18 cellular contexts compared by ENCODE assay signal in the genomic region with DNA sequence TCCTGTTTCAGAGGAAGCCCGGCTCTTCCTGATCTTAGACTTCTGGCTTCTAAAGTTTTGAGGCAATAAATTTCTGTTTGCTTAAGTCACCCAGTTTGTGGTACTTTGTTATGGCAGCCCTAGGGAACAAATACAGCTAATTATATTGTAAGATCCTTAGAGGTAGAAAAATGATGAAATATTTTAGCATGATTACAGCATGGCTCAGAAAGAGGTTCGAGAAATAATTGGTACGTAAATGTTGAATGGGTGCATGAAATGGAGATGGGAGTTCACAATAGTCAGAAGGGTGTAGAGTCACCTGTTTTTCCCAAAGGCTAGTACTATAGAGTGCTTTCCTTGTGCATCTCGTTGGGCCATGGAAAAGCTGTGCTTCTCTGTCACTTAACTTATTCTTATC.
DNase-seq lines count a peak whose midpoint lies in the region; ATAC-seq and TF ChIP-seq lines count a peak whose summit lies in the region.
"Had no signal": no experiment of that assay in that cellular context is flagged by ENCODE, and none has a peak within 500 bp of the region (broad histone marks: within the 10 kb centered on the region; RNA-seq: fewer than 3 reads in every experiment).

No MANE protein-coding gene starts in this region.

- peaks cover 14% of the 10 kb centered on the region; the same call in 1 of the 2 replicates for H3K79me2 ChIP-seq in OCI-LY7 (ENCODE audit: insufficient read depth, low read depth, low read length)

- H3K27ac Mint-ChIP-seq in activated CD4-positive, alpha-beta T cell treated with anti-CD3 and anti-CD28 coated beads for 36 hours = peak overlapping the region; percentile 37
- peak overlapping the region; percentile 88 to 94 (median 93) for H3K27ac Mint-ChIP-seq in CD14-positive monocyte
- no peak overlapping the region for H3K27ac Mint-ChIP-seq in activated CD8-positive, alpha-beta memory T cell treated with anti-CD3 and anti-CD28 coated beads, Interleukin-2, amount 10 ng/mL, durations not matched to agents 7 days and 5 days

- peaks cover 28% of the 10 kb centered on the region for H3K36me3 Mint-ChIP-seq in activated CD4-positive, alpha-beta T cell treated with anti-CD3 and anti-CD28 coated beads for 36 hours (ENCODE audit: low read depth)
- peaks cover 19 to 24% of the 10 kb centered on the region in 2 donors for H3K36me3 Mint-ChIP-seq in CD14-positive monocyte
- peaks cover 29% of the 10 kb centered on the region for H3K36me3 Mint-ChIP-seq in activated CD8-positive, alpha-beta memory T cell treated with anti-CD3 and anti-CD28 coated beads, Interleukin-2, amount 10 ng/mL, durations not matched to agents 7 days and 5 days

- no peak overlapping the region for H2AFZ ChIP-seq in OCI-LY7 (ENCODE audit: low read length)
- H2AFZ ChIP-seq: PC-9 had no signal

- TF ChIP-seq CTCF in CD14-positive monocyte (IDR thresholded peaks at IDR 0.05) (no peak), OCI-LY7 (conservative IDR thresholded peaks at IDR 0.05; ENCODE audit: low read length) (no peak), neutrophil (IDR thresholded peaks at IDR 0.05) (no peak)

- intact Hi-C loops in activated CD4-positive, alpha-beta T cell treated with anti-CD3 and anti-CD28 coated beads for 36 hours (cut with DNase I, micrococcal nuclease) = no loop called here
- intact Hi-C loops in CD14-positive monocyte (cut with micrococcal nuclease) (no loop called here), OCI-LY7 (cut with micrococcal nuclease; ENCODE audit: unreplicated experiment) (no loop called here)

- H3K4me3 Mint-ChIP-seq in activated CD4-positive, alpha-beta T cell treated with anti-CD3 and anti-CD28 coated beads for 36 hours = no peak overlapping the region
- H3K4me3 Mint-ChIP-seq in CD14-positive monocyte = no peak overlapping the region
- H3K4me3 Mint-ChIP-seq in activated CD8-positive, alpha-beta memory T cell treated with anti-CD3 and anti-CD28 coated beads, Interleukin-2, amount 10 ng/mL, durations not matched to agents 7 days and 5 days = no peak overlapping the region

- H3K36me3 ChIP-seq in OCI-LY7 (ENCODE audit: insufficient read depth, low read length) = 0 out of 2 replicates have a peak, but pooled peaks cover 4% of the 10 kb centered on the region
- no peaks in the 10 kb centered on the region for H3K36me3 ChIP-seq in neutrophil

- no peaks in the 10 kb centered on the region for H3K27me3 Mint-ChIP-seq in activated CD4-positive, alpha-beta T cell treated with anti-CD3 and anti-CD28 coated beads for 36 hours
- H3K27me3 Mint-ChIP-seq in CD14-positive monocyte (ENCODE audit: low read depth in 3 of 3) = no peaks in the 10 kb centered on the region
- H3K27me3 Mint-ChIP-seq in activated CD8-positive, alpha-beta memory T cell treated with anti-CD3 and anti-CD28 coated beads, Interleukin-2, amount 10 ng/mL, durations not matched to agents 7 days and 5 days = no peaks in the 10 kb centered on the region

- CTCF ChIA-PET in activated CD4-positive, alpha-beta T cell treated with anti-CD3 and anti-CD28 coated beads for 36 hours (lab: Charles Lee) = interaction anchor here (0.6 kb wide), 1 partner anchor 1179 kb away, joined by 5 read pairs; no protein-coding TSS in a partner anchor
- CTCF ChIA-PET in OCI-LY7 (lab: Charles Lee; ENCODE audit: unreplicated experiment) = interaction anchor here (0.5 kb wide), 1 partner anchor 29 kb away, joined by 3 read pairs; no protein-coding TSS in a partner anchor
- CTCF ChIA-PET in activated CD8-positive, alpha-beta memory T cell treated with anti-CD3 and anti-CD28 coated beads, Interleukin-2, amount 10 ng/mL, durations not matched to agents 7 days and 5 days (lab: Charles Lee) = no interaction called here

- H3K9me3 Mint-ChIP-seq in activated CD4-positive, alpha-beta T cell treated with anti-CD3 and anti-CD28 coated beads for 36 hours (ENCODE audit: low read depth) = no peaks in the 10 kb centered on the region
- peaks cover 0 to 5% (median 0%) of the 10 kb centered on the region in 7 donors for H3K9me3 Mint-ChIP-seq in CD14-positive monocyte
- peaks cover 5% of the 10 kb centered on the region for H3K9me3 Mint-ChIP-seq in activated CD8-positive, alpha-beta memory T cell treated with anti-CD3 and anti-CD28 coated beads, Interleukin-2, amount 10 ng/mL, durations not matched to agents 7 days and 5 days (ENCODE audit: low read depth)

- no peaks in the 10 kb centered on the region for H3K9me2 ChIP-seq in OCI-LY7 (ENCODE audit: insufficient read depth, low read length)

- H4K20me1 ChIP-seq in OCI-LY7 (ENCODE audit: insufficient read depth, low read length) = peaks cover 5% of the 10 kb centered on the region; the same call in 1 of the 2 replicates

- no peak for ATAC-seq in activated CD4-positive, alpha-beta T cell treated with anti-CD3 and anti-CD28 coated beads for 36 hours
- no peak for ATAC-seq in activated CD8-positive, alpha-beta memory T cell treated with anti-CD3 and anti-CD28 coated beads, Interleukin-2, amount 10 ng/mL, durations not matched to agents 7 days and 5 days
- ATAC-seq: GM12878 had no signal

- no peak overlapping the region for H3K4me3 ChIP-seq in OCI-LY7 (ENCODE audit: low read depth, low read length, poor library complexity, severe bottlenecking)
- H3K4me3 ChIP-seq in neutrophil (ENCODE audit: low read depth in 1 of 2, low read length in 1 of 2) = no peak overlapping the region
- H3K4me3 ChIP-seq: GM12878, PC-9 had no signal

- peaks cover 12% of the 10 kb centered on the region for H3K4me1 ChIP-seq in OCI-LY7 (ENCODE audit: insufficient read depth, low read length, poor library complexity, severe bottlenecking)
- H3K4me1 ChIP-seq in neutrophil (ENCODE audit: control insufficient read depth in 1 of 2, insufficient read depth in 1 of 2, low read depth in 1 of 2, low read length in 1 of 2) = peaks cover 26 to 28% of the 10 kb centered on the region in 2 experiments

- POLR2A ChIA-PET in activated CD4-positive, alpha-beta T cell treated with anti-CD3 and anti-CD28 coated beads for 36 hours (lab: Charles Lee) = no interaction called here
- POLR2A ChIA-PET in OCI-LY7 (lab: Charles Lee) = interaction anchor here (1.8 kb wide), 1 partner anchor 10 kb away, joined by 5 read pairs; no protein-coding TSS in a partner anchor

- H3K27ac ChIP-seq in OCI-LY7 (ENCODE audit: low read depth, low read length, poor library complexity, severe bottlenecking) (no peak overlapping the region), neutrophil (peak overlapping the region; percentile 53)
- H3K27ac ChIP-seq: C4-2B, PC-9 had no signal

- BruUV-seq in OCI-LY7 (replicated peaks; lab: Mats Ljungman, UMichigan) = no TSS peak

- H3K9me3 ChIP-seq in OCI-LY7 (ENCODE audit: low read length) (no peaks in the 10 kb centered on the region), neutrophil (no peaks in the 10 kb centered on the region)

- no peak for DNase-seq in activated CD4-positive, alpha-beta T cell treated with anti-CD3 and anti-CD28 coated beads for 36 hours
- no peak for DNase-seq in activated CD4-positive, alpha-beta T cell treated with anti-CD3 and anti-CD28 coated beads, Interleukin-2, amount 50 U/mL, for 48 hours
- DNase-seq in CD14-positive monocyte (ENCODE audit: low spot score) (no peak), OCI-LY7 (ENCODE audit: low spot score) (no peak), NCI-H2081 treated with DMSO at 0.1 percent for 48 hours (lab: John Stamatoyannopoulos, UW) (no peak), NCI-H2107 treated with DMSO at 0.1 percent for 48 hours (lab: John Stamatoyannopoulos, UW; ENCODE audit: unreplicated experiment) (no peak)
- no peak for DNase-seq in activated CD8-positive, alpha-beta memory T cell treated with anti-CD3 and anti-CD28 coated beads, Interleukin-2, amount 10 ng/mL, durations not matched to agents 7 days and 5 days
- DNase-seq: 8988T, DMS53, GOT3, NCI-H1417, NCI-H2081, NCI-H226, NCI-H526, PC-9 had no signal

- H3K4me1 Mint-ChIP-seq in activated CD4-positive, alpha-beta T cell treated with anti-CD3 and anti-CD28 coated beads for 36 hours = peaks cover 82% of the 10 kb centered on the region
- peaks cover 48% of the 10 kb centered on the region for H3K4me1 Mint-ChIP-seq in CD14-positive monocyte
- H3K4me1 Mint-ChIP-seq in activated CD8-positive, alpha-beta memory T cell treated with anti-CD3 and anti-CD28 coated beads, Interleukin-2, amount 10 ng/mL, durations not matched to agents 7 days and 5 days = peaks cover 17% of the 10 kb centered on the region

- H3K4me2 ChIP-seq in OCI-LY7 (ENCODE audit: low read length) = 0 out of 2 replicates have a peak overlapping the region, but pooled peaks have one; percentile 3
- H3K4me2 ChIP-seq: PC-9 had no signal

- no peaks in the 10 kb centered on the region for H3K27me3 ChIP-seq in neutrophil
